In the genomic region with DNA sequence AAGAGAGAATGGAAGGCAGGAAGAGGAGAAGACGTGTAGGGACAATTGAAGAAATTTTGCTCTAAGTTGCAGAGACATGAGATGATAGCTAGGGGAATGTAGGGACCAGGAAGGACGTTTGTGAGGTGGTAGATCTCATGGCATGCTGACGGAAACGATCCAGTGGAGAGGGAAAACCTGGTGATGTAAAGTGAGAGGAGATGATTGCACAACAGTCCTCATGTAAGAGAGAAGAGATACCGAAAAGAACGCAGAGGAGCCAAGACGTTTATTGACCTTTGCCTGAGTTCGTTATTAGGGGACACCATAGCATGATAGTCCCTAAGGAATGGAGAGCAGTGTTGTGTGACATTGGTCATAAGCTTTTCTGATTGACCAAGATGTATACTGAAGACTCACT, we compare ENCODE assay signal across 29 cellular contexts.
"Had no signal": no experiment of that assay in that cellular context is flagged by ENCODE, and none has a peak within 500 bp of the region (broad histone marks: within the 10 kb centered on the region; RNA-seq: fewer than 3 reads in every experiment).

No MANE protein-coding gene starts in this region.

- H3K9me3 ChIP-seq: ascending aorta, breast epithelium, heart left ventricle had no signal

- H3K27ac ChIP-seq: ascending aorta, breast epithelium, coronary artery, dorsolateral prefrontal cortex, heart left ventricle, VCaP had no signal

- H3K27me3 ChIP-seq: ascending aorta, breast epithelium, dorsolateral prefrontal cortex, heart left ventricle had no signal

- H3K4me3 ChIP-seq: ascending aorta, breast epithelium, coronary artery, dorsolateral prefrontal cortex, heart left ventricle had no signal

- FAIRE-seq: frontal cortex, TTC549 had no signal

- ATAC-seq: activated naive CD4-positive, alpha-beta T cell treated with anti-CD3 and anti-CD28 coated beads, Interleukin-2, amount 50 U/mL, for 72 hours; activated T-cell treated with anti-CD3 and anti-CD28 coated beads, Interleukin-2, amount 50 U/mL, for 72 hours; esophagus mucosa; heart left ventricle; WTC11 had no signal

- H3K36me3 ChIP-seq: breast epithelium had no signal

- DNase-seq: activated CD4-positive, alpha-beta memory T cell treated with anti-CD3 and anti-CD28 coated beads, Interleukin-2, amount 10 ng/mL, durations not matched to agents 7 days and 5 days; activated CD4-positive, alpha-beta T cell treated with anti-CD3 and anti-CD28 coated beads for 1 hour; activated CD4-positive, alpha-beta T cell treated with anti-CD3 and anti-CD28 coated beads for 4 hours; activated CD4-positive, alpha-beta T cell treated with anti-CD3 and anti-CD28 coated beads, Interleukin-2, amount 10 ng/mL, durations not matched to agents 7 days and 5 days; activated CD4-positive, alpha-beta T cell treated with anti-CD3 and anti-CD28 coated beads, Interleukin-2, amount 50 U/mL, for 4 hours; activated CD8-positive, alpha-beta memory T cell treated with anti-CD3 and anti-CD28 coated beads, Interleukin-2, amount 50 U/mL, for 48 hours; activated gamma-delta T cell; activated naive CD4-positive, alpha-beta T cell; activated naive CD4-positive, alpha-beta T cell treated with anti-CD3 and anti-CD28 coated beads, Interleukin-2, amount 10 ng/mL, durations not matched to agents 7 days and 5 days; activated naive CD8-positive, alpha-beta T cell treated with anti-CD3 and anti-CD28 coated beads, Interleukin-2, amount 10 ng/mL, durations not matched to agents 7 days and 5 days; activated T-cell treated with anti-CD3 and anti-CD28 coated beads for 4 hours; activated T-cell treated with anti-CD3 and anti-CD28 coated beads, Interleukin-2, amount 50 U/mL, for 24 hours; activated T-cell treated with anti-CD3 and anti-CD28 coated beads, Interleukin-2, amount 50 U/mL, for 72 hours; dorsolateral prefrontal cortex; effector memory CD4-positive, alpha-beta T cell; endodermal cell; foreskin fibroblast; glutamatergic neuron; heart left ventricle; T-helper 2 cell had no signal

- H3K4me1 ChIP-seq: ascending aorta, breast epithelium had no signal
